Comparison of ENCODE assay signal across 24 cellular contexts in genomic region chr1:246198141-246198820, GRCh38.
"Had no signal": no experiment of that assay in that cellular context is flagged by ENCODE, and none has a peak within 500 bp of the region (broad histone marks: within the 10 kb centered on the region; RNA-seq: fewer than 3 reads in every experiment).

No MANE protein-coding gene starts in this region.

- ATAC-seq: activated CD8-positive, alpha-beta memory T cell treated with anti-CD3 and anti-CD28 coated beads, Interleukin-2, amount 10 ng/mL, durations not matched to agents 7 days and 5 days; activated CD8-positive, alpha-beta T cell treated with anti-CD3 and anti-CD28 coated beads for 36 hours; activated naive CD8-positive, alpha-beta T cell treated with anti-CD3 and anti-CD28 coated beads, Interleukin-2, amount 50 U/mL, for 24 hours; left lobe of liver; naive thymus-derived CD4-positive, alpha-beta T cell; stimulated activated naive B cell treated with anti-CD40 and anti-IgM and Interleukin-4, amounts not matched to agents 10 μg/mL and 1 μg/mL and 100 μg/mL, for 72 hours had no signal

- H3K27me3 ChIP-seq: cardiac muscle cell, transverse colon, uterus had no signal

- H3K4me3 ChIP-seq: cardiac muscle cell, lung, smooth muscle cell, transverse colon, uterus had no signal

- H3K4me1 ChIP-seq: transverse colon, uterus had no signal

- H3K27ac ChIP-seq: cardiac muscle cell, epithelial cell of prostate, transverse colon, uterus, WERI-Rb-1 had no signal

- H3K4me2 ChIP-seq: smooth muscle cell had no signal

- DNase-seq: activated CD4-positive, alpha-beta T cell treated with anti-CD3 and anti-CD28 coated beads, Interleukin-2, amount 10 ng/mL, durations not matched to agents 7 days and 5 days; activated CD4-positive, CD25-positive, alpha-beta regulatory T cell treated with anti-CD3 and anti-CD28 coated beads, Interleukin-2, amount 50 U/mL, for 72 hours; activated CD8-positive, alpha-beta memory T cell treated with anti-CD3 and anti-CD28 coated beads, Interleukin-2, amount 10 ng/mL, durations not matched to agents 7 days and 5 days; activated CD8-positive, alpha-beta T cell treated with anti-CD3 and anti-CD28 coated beads for 36 hours; activated gamma-delta T cell; activated naive CD4-positive, alpha-beta T cell treated with anti-CD3 and anti-CD28 coated beads, Interleukin-2, amount 50 U/mL, for 16 hours; activated naive CD8-positive, alpha-beta T cell treated with anti-CD3 and anti-CD28 coated beads, Interleukin-2, amount 50 U/mL, for 24 hours; activated T-cell treated with anti-CD3 and anti-CD28 coated beads for 4 hours; cortex of kidney; endodermal cell; kidney; naive thymus-derived CD4-positive, alpha-beta T cell; occipital lobe; stimulated activated CD4-positive, alpha-beta T cell treated with anti-CD3 and anti-CD28 coated beads, Interleukin-2, amount 100 ng/mL, for 48 hours; stimulated activated CD8-positive, alpha-beta memory T cell treated with anti-CD3 and anti-CD28 coated beads, Interleukin-4, amount 100 ng/mL, for 48 hours; stimulated activated naive B cell treated with anti-CD40 and anti-IgM and Interleukin-4, amounts not matched to agents 10 μg/mL and 1 μg/mL and 100 μg/mL, for 72 hours; transverse colon; uterus; WERI-Rb-1 had no signal

- H3K36me3 ChIP-seq: cardiac muscle cell, transverse colon, uterus, WERI-Rb-1 had no signal

- H3K9me3 ChIP-seq: transverse colon, uterus had no signal
